Comparison of ENCODE assay signal across 28 cellular contexts in genomic region chr1:110298991-110299390, GRCh38. TPM values are rescaled to one million over a fixed set of nuclear protein-coding genes. Genes with fewer than 3 reads are reported as not detected.
DNase-seq lines count a peak whose midpoint lies in the region; ATAC-seq, FAIRE-seq and TF ChIP-seq lines count a peak whose summit lies in the region.
"Had no signal": no experiment of that assay in that cellular context is flagged by ENCODE, and none has a peak within 500 bp of the region (broad histone marks: within the 10 kb centered on the region; RNA-seq: fewer than 3 reads in every experiment).

No MANE protein-coding gene starts in this region.

- no peaks in the 10 kb centered on the region for H3K9me3 ChIP-seq in H1 (ENCODE audit: insufficient read depth in 2 of 2, low read depth in 1 of 2, low read length in 1 of 2)
- H3K9me3 ChIP-seq: HAP-1, Peyer's patch had no signal

- no peak overlapping the region for H2BK12ac ChIP-seq in H1 (ENCODE audit: low read depth, low read length)

- H3K27ac Mint-ChIP-seq in stimulated activated naive B cell treated with anti-CD40 and anti-IgM and Interleukin-4, amounts not matched to agents 10 μg/mL and 1 μg/mL and 100 μg/mL, for 72 hours = peak overlapping the region; percentile 39
- no peak overlapping the region for H3K27ac Mint-ChIP-seq in activated CD4-positive, alpha-beta T cell treated with anti-CD3 and anti-CD28 coated beads, Interleukin-2, amount 10 ng/mL, durations not matched to agents 24 days and 14 days
- H3K27ac Mint-ChIP-seq: GM23338, HFFc6, IgD-negative memory B cell had no signal

- H3K4me3 ChIP-seq in AG10803 (ENCODE audit: low read length) (no peak overlapping the region), H1 (ENCODE audit: extremely low read depth in 1 of 4, insufficient read depth in 2 of 4, low read depth in 3 of 4, low read length in 4 of 4) (no peak overlapping the region)
- H3K4me3 ChIP-seq: GM23338, HAP-1, Peyer's patch, SK-N-MC had no signal

- no peak overlapping the region for H2BK5ac ChIP-seq in H1 (ENCODE audit: low read depth, low read length)

- no peaks in the 10 kb centered on the region for H3K23me2 ChIP-seq in H1 (ENCODE audit: low read depth, low read length)

- H3K14ac ChIP-seq in H1 (ENCODE audit: insufficient read length) = no peak overlapping the region

- DNase-seq in AG10803 (ENCODE audit: low read depth) = peak; percentile 53
- DNase-seq in ELR (ENCODE audit: low read depth) = peak; percentile 53
- no peak for DNase-seq in H1 (ENCODE audit: low read depth in 1 of 2, low spot score in 2 of 2)
- DNase-seq in stimulated activated naive B cell treated with anti-CD40 and anti-IgM and Interleukin-4, amounts not matched to agents 10 μg/mL and 1 μg/mL and 100 μg/mL, for 72 hours = no peak
- no peak for DNase-seq in activated naive CD4-positive, alpha-beta T cell (lab: John Stamatoyannopoulos, UW)
- DNase-seq in activated CD4-positive, alpha-beta T cell treated with anti-CD3 and anti-CD28 coated beads, Interleukin-2, amount 10 ng/mL, durations not matched to agents 24 days and 14 days = no peak
- no peak for DNase-seq in frontal cortex (ENCODE audit: low spot score in 2 of 2)
- DNase-seq: 8988T; ACHN; AML-193; CD8-positive, alpha-beta memory T cell; DMS 273 treated with DMSO at 0.1 percent for 48 hours; DMS79; HFFc6; MM.1S; NCI-H1694; NCI-H2081; NCI-H2227 treated with DMSO at 0.1 percent for 48 hours; NCI-H526 treated with DMSO at 0.1 percent for 48 hours; OCI-M1; Peyer's patch; SIG-M5 had no signal

- no peak for ATAC-seq in stimulated activated naive B cell treated with anti-CD40 and anti-IgM and Interleukin-4, amounts not matched to agents 10 μg/mL and 1 μg/mL and 100 μg/mL, for 72 hours (replicated peaks)
- ATAC-seq: GM23338 had no signal

- no peaks in the 10 kb centered on the region for H3K79me1 ChIP-seq in H1 (ENCODE audit: low read depth, low read length)

- peak overlapping the region; percentile 7 for H4K91ac ChIP-seq in H1 (replicated peaks; ENCODE audit: insufficient read length, low read length)

- no peak overlapping the region for H2BK15ac ChIP-seq in H1 (ENCODE audit: low read length)

- H2AFZ ChIP-seq in H1 (ENCODE audit: low read length) = no peak overlapping the region
- H2AFZ ChIP-seq: GM23338 had no signal

- intact Hi-C loops in activated CD4-positive, alpha-beta T cell treated with anti-CD3 and anti-CD28 coated beads, Interleukin-2, amount 10 ng/mL, durations not matched to agents 24 days and 14 days (cut with micrococcal nuclease) = no loop called here

- no peaks in the 10 kb centered on the region for H3K9me3 Mint-ChIP-seq in stimulated activated naive B cell treated with anti-CD40 and anti-IgM and Interleukin-4, amounts not matched to agents 10 μg/mL and 1 μg/mL and 100 μg/mL, for 72 hours
- no peaks in the 10 kb centered on the region for H3K9me3 Mint-ChIP-seq in activated CD4-positive, alpha-beta T cell treated with anti-CD3 and anti-CD28 coated beads, Interleukin-2, amount 10 ng/mL, durations not matched to agents 24 days and 14 days
- H3K9me3 Mint-ChIP-seq: CD8-positive, alpha-beta memory T cell; GM23338; HFFc6; IgD-negative memory B cell had no signal

- H3K79me2 ChIP-seq in H1 (ENCODE audit: control insufficient read depth in 1 of 2, insufficient read depth in 2 of 2, low read length in 2 of 2) = no peaks in the 10 kb centered on the region

- FAIRE-seq in H1 (lab: Jason Lieb, UNC) = no peak
- FAIRE-seq in frontal cortex (lab: Jason Lieb, UNC) = no peak

- no peak overlapping the region for H2AK5ac ChIP-seq in H1 (ENCODE audit: low read depth, low read length)

- TF ChIP-seq CTCF in AG10803 (conservative IDR thresholded peaks at IDR 0.05; ENCODE audit: low read length) (no peak), H1 (IDR thresholded peaks at IDR 0.05; ENCODE audit: control extremely low read depth in 1 of 3, insufficient read depth in 1 of 3, low read depth in 1 of 3, low read length in 3 of 3) (no peak)

- no peak for TF ChIP-seq RAD21 in H1 (IDR thresholded peaks at IDR 0.05 in 1 of 2, conservative IDR thresholded peaks at IDR 0.05 in 1 of 2; ENCODE audit: low read depth in 2 of 2, low read length in 2 of 2)

- H3K4me1 ChIP-seq in H1 (replicated peaks in 1 of 4; ENCODE audit: control insufficient read depth in 3 of 4, insufficient read depth in 4 of 4, low read length in 3 of 4) = no peaks in the 10 kb centered on the region
- H3K4me1 ChIP-seq: HAP-1, Peyer's patch had no signal

- TF ChIP-seq POLR2A in H1 (IDR thresholded peaks at IDR 0.05; ENCODE audit: control extremely low read depth in 1 of 2, low read depth in 2 of 2, low read length in 2 of 2) = no peak

- H3K56ac ChIP-seq in H1 (replicated peaks; ENCODE audit: insufficient read length, low read depth, low read length) = no peak overlapping the region

- POLR2A ChIA-PET in H1 (lab: Charles Lee; ENCODE audit: partially characterized antibody) = interaction anchor here (0.6 to 0.9 kb wide), 3 partner anchors 11 to 142 kb away, joined by 3 read pairs; no protein-coding TSS in a partner anchor

- no peaks in the 10 kb centered on the region for H3K36me3 ChIP-seq in H1 (ENCODE audit: control insufficient read depth in 2 of 4, insufficient read depth in 4 of 4, low read length in 3 of 4)
- H3K36me3 ChIP-seq: HAP-1, Peyer's patch had no signal

- H3K27me3 ChIP-seq in H1 (replicated peaks in 1 of 4; ENCODE audit: control insufficient read depth in 3 of 4, extremely low read depth in 1 of 4, insufficient read depth in 3 of 4, low read length in 3 of 4) = no peaks in the 10 kb centered on the region
- H3K27me3 ChIP-seq: Peyer's patch had no signal

- no peaks in the 10 kb centered on the region for H3K4me1 Mint-ChIP-seq in stimulated activated naive B cell treated with anti-CD40 and anti-IgM and Interleukin-4, amounts not matched to agents 10 μg/mL and 1 μg/mL and 100 μg/mL, for 72 hours
- no peaks in the 10 kb centered on the region for H3K4me1 Mint-ChIP-seq in activated CD4-positive, alpha-beta T cell treated with anti-CD3 and anti-CD28 coated beads, Interleukin-2, amount 10 ng/mL, durations not matched to agents 24 days and 14 days
- H3K4me1 Mint-ChIP-seq: CD8-positive, alpha-beta memory T cell; GM23338 had no signal

- H2BK120ac ChIP-seq in H1 (replicated peaks; ENCODE audit: low read depth, low read length) = no peak overlapping the region

- no peaks in the 10 kb centered on the region for H4K20me1 ChIP-seq in H1 (replicated peaks in 1 of 2; ENCODE audit: control insufficient read depth in 1 of 2, insufficient read depth in 2 of 2, low read length in 2 of 2)

- no peak overlapping the region for H4K8ac ChIP-seq in H1 (ENCODE audit: extremely low read depth, insufficient read depth, low read length)

- no peak overlapping the region for H3K27ac ChIP-seq in H1 (ENCODE audit: low read depth, low read length)
- H3K27ac ChIP-seq: C4-2B, KMS-11, Peyer's patch, SK-N-MC had no signal

- no peak overlapping the region for H3K4me2 ChIP-seq in H1 (ENCODE audit: insufficient read depth in 1 of 2, low read depth in 2 of 2, low read length in 2 of 2)
- H3K4me2 ChIP-seq: GM23338, KMS-11 had no signal

- CTCF ChIA-PET in H1 (lab: Charles Lee; ENCODE audit: partially characterized antibody) = interaction anchor here (0.6 to 34.1 kb wide), 6 partner anchors 11 to 140 kb away, joined by 3 to 1001 read pairs (median 9); partner anchors contain the start of gene KCNC4

- H3K4ac ChIP-seq in H1 (replicated peaks; ENCODE audit: insufficient read length, low read depth, low read length) = no peak overlapping the region

- TF ChIP-seq EP300 in H1 (IDR thresholded peaks at IDR 0.05; ENCODE audit: borderline replicate concordance in 1 of 2, low read depth in 2 of 2, low read length in 2 of 2) = no peak

- no peak overlapping the region for H3K9ac ChIP-seq in H1 (replicated peaks in 1 of 4; ENCODE audit: extremely low read depth in 1 of 4, low read depth in 3 of 4, low read length in 3 of 4)
- H3K9ac ChIP-seq: KMS-11 had no signal

- H3K27me3 Mint-ChIP-seq in stimulated activated naive B cell treated with anti-CD40 and anti-IgM and Interleukin-4, amounts not matched to agents 10 μg/mL and 1 μg/mL and 100 μg/mL, for 72 hours = peaks cover 5 to 10% of the 10 kb centered on the region in 2 donors
- peaks cover 23% of the 10 kb centered on the region for H3K27me3 Mint-ChIP-seq in activated CD4-positive, alpha-beta T cell treated with anti-CD3 and anti-CD28 coated beads, Interleukin-2, amount 10 ng/mL, durations not matched to agents 24 days and 14 days

- H3K18ac ChIP-seq in H1 (ENCODE audit: extremely low read depth, low read length) = no peak overlapping the region

- 92% methylated on average over 4 of the region's 4 CpGs; no CpG with 5 or more reads in 1 of the 2 experiments for WGBS in H1 (ENCODE audit: extremely low coverage in 1 of 2, insufficient coverage in 1 of 2, insufficient read length in 1 of 2, insufficient replicate concordance in 2 of 2, low coverage in 1 of 2, low lambda C conversion rate in 2 of 2, missing lambda C conversion rate in 1 of 2), 2 experiments

- H3K23ac ChIP-seq in H1 (ENCODE audit: insufficient read length) = no peak overlapping the region

- no peaks in the 10 kb centered on the region for H3K36me3 Mint-ChIP-seq in stimulated activated naive B cell treated with anti-CD40 and anti-IgM and Interleukin-4, amounts not matched to agents 10 μg/mL and 1 μg/mL and 100 μg/mL, for 72 hours
- H3K36me3 Mint-ChIP-seq in activated CD4-positive, alpha-beta T cell treated with anti-CD3 and anti-CD28 coated beads, Interleukin-2, amount 10 ng/mL, durations not matched to agents 24 days and 14 days (ENCODE audit: low read depth) = no peaks in the 10 kb centered on the region
- H3K36me3 Mint-ChIP-seq: CD8-positive, alpha-beta memory T cell; IgD-negative memory B cell had no signal

- no peak overlapping the region for H2BK20ac ChIP-seq in H1 (ENCODE audit: low read length)

- H4K5ac ChIP-seq in H1 (ENCODE audit: insufficient read length, low read depth, low read length) = no peak overlapping the region

- no peak overlapping the region for H3K4me3 Mint-ChIP-seq in stimulated activated naive B cell treated with anti-CD40 and anti-IgM and Interleukin-4, amounts not matched to agents 10 μg/mL and 1 μg/mL and 100 μg/mL, for 72 hours
- no peak overlapping the region for H3K4me3 Mint-ChIP-seq in activated CD4-positive, alpha-beta T cell treated with anti-CD3 and anti-CD28 coated beads, Interleukin-2, amount 10 ng/mL, durations not matched to agents 24 days and 14 days
- H3K4me3 Mint-ChIP-seq: CD8-positive, alpha-beta memory T cell; GM23338; HFFc6; IgD-negative memory B cell had no signal

RNA-seq across cellular contexts. Expression of gene RBM15, which starts 40.2 kb away (rescaled TPM):
- total RNA-seq in H1 (2021; fragmentation: NEBNext Ultra II Directional; extraction: Animal tissue kit (Norgen Biotek cat#: 25700)) = 41.2 and 44.9 TPM in 2 replicates
- 13.5 and 18.6 TPM in 2 replicates for polyA plus RNA-seq in H1 (2011; rRNA removed)
- polyA plus RNA-seq in H1 (2011; cell fraction: cytosol; rRNA removed) = 20.8 TPM
- 41.3 TPM for polyA plus RNA-seq in H1 (2011; cell fraction: nucleus; rRNA removed)
- polyA plus RNA-seq in H1 (2012, experiment 1 of 2) = 12.9 to 13.8 TPM (median 13.6 TPM) in 4 replicates
- 3.3 TPM for polyA plus RNA-seq in H1 (2012, experiment 2 of 2)
- polyA plus RNA-seq in H1 (2013, experiment 1 of 2) = 16.4 TPM
- 14.4 TPM for polyA plus RNA-seq in H1 (2013, experiment 2 of 2)
- 149 and 165 TPM in 2 replicates for polyA minus RNA-seq in H1 (2011; rRNA and poly(A)+ RNA removed)
- polyA minus RNA-seq in H1 (2011; cell fraction: cytosol; rRNA and poly(A)+ RNA removed) = 52.1 TPM
- 184 TPM for polyA minus RNA-seq in H1 (2011; cell fraction: nucleus; rRNA and poly(A)+ RNA removed)
- total RNA-seq in activated CD4-positive, alpha-beta T cell treated with anti-CD3 and anti-CD28 coated beads, Interleukin-2, amount 10 ng/mL, durations not matched to agents 24 days and 14 days = 55.6 and 57.1 TPM in 2 replicates
- total RNA-seq in frontal cortex = 34.2 TPM

Comparison
In these comparisons a context has a peak if more than half of its experiments do, and no peak if none do; other contexts are left out.
1. DNase-seq: peak in AG10803 (single experiment) and ELR (single experiment); none in H1 (0 of 2), stimulated activated naive B cell treated with anti-CD40 and anti-IgM and Interleukin-4, amounts not matched to agents 10 μg/mL and 1 μg/mL and 100 μg/mL, for 72 hours (single experiment), activated naive CD4-positive, alpha-beta T cell (0 of 4), activated CD4-positive, alpha-beta T cell treated with anti-CD3 and anti-CD28 coated beads, Interleukin-2, amount 10 ng/mL, durations not matched to agents 24 days and 14 days (single experiment) and frontal cortex (0 of 2).